1 cellular context compared by ENCODE assay signal in genomic region chr9:33165263-33166151, GRCh38.
A peak's percentile ranks its signal among the peaks of the same experiment; 100 is the strongest.
TF ChIP-seq lines count a peak whose summit lies in the region.

No MANE protein-coding gene starts in this region.

TF ChIP-seq in K562, 482 proteins besides CTCF, POLR2A, EP300 and RAD21 (continued from another document and continues in another):
- TF ChIP-seq, protein P1, sequence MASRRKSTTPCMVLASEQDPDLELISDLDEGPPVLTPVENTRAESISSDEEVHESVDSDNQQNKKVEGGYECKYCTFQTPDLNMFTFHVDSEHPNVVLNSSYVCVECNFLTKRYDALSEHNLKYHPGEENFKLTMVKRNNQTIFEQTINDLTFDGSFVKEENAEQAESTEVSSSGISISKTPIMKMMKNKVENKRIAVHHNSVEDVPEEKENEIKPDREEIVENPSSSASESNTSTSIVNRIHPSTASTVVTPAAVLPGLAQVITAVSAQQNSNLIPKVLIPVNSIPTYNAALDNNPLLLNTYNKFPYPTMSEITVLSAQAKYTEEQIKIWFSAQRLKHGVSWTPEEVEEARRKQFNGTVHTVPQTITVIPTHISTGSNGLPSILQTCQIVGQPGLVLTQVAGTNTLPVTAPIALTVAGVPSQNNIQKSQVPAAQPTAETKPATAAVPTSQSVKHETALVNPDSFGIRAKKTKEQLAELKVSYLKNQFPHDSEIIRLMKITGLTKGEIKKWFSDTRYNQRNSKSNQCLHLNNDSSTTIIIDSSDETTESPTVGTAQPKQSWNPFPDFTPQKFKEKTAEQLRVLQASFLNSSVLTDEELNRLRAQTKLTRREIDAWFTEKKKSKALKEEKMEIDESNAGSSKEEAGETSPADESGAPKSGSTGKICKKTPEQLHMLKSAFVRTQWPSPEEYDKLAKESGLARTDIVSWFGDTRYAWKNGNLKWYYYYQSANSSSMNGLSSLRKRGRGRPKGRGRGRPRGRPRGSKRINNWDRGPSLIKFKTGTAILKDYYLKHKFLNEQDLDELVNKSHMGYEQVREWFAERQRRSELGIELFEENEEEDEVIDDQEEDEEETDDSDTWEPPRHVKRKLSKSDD (conservative IDR thresholded peaks at IDR 0.05; ENCODE audit: low read length) = no peak
- TF ChIP-seq FOXJ3 (CRISPR knock-in tag; IDR thresholded peaks at IDR 0.05) = no peak
- TF ChIP-seq, protein P2, sequence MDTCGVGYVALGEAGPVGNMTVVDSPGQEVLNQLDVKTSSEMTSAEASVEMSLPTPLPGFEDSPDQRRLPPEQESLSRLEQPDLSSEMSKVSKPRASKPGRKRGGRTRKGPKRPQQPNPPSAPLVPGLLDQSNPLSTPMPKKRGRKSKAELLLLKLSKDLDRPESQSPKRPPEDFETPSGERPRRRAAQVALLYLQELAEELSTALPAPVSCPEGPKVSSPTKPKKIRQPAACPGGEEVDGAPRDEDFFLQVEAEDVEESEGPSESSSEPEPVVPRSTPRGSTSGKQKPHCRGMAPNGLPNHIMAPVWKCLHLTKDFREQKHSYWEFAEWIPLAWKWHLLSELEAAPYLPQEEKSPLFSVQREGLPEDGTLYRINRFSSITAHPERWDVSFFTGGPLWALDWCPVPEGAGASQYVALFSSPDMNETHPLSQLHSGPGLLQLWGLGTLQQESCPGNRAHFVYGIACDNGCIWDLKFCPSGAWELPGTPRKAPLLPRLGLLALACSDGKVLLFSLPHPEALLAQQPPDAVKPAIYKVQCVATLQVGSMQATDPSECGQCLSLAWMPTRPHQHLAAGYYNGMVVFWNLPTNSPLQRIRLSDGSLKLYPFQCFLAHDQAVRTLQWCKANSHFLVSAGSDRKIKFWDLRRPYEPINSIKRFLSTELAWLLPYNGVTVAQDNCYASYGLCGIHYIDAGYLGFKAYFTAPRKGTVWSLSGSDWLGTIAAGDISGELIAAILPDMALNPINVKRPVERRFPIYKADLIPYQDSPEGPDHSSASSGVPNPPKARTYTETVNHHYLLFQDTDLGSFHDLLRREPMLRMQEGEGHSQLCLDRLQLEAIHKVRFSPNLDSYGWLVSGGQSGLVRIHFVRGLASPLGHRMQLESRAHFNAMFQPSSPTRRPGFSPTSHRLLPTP (IDR thresholded peaks at IDR 0.05; ENCODE audit: borderline replicate concordance, extremely low read depth, insufficient read length) = no peak
- no peak for TF ChIP-seq ZNF551 (CRISPR knock-in tag; IDR thresholded peaks at IDR 0.05)
- no peak for TF ChIP-seq ZNF3 (CRISPR knock-in tag; IDR thresholded peaks at IDR 0.05)
- no peak for TF ChIP-seq KDM4B (IDR thresholded peaks at IDR 0.05; ENCODE audit: borderline replicate concordance in 2 of 2, low read depth in 1 of 2)
- TF ChIP-seq PHF21A (IDR thresholded peaks at IDR 0.05; ENCODE audit: borderline replicate concordance, low read depth) = no peak
- TF ChIP-seq TCF7 (IDR thresholded peaks at IDR 0.05; ENCODE audit: borderline replicate concordance) = no peak
- TF ChIP-seq FIP1L1 (IDR thresholded peaks at IDR 0.05; ENCODE audit: low read depth, low read length, poor library complexity, severe bottlenecking) = no peak
- TF ChIP-seq CC2D1A (IDR thresholded peaks at IDR 0.05) = no peak
- TF ChIP-seq, protein P3, sequence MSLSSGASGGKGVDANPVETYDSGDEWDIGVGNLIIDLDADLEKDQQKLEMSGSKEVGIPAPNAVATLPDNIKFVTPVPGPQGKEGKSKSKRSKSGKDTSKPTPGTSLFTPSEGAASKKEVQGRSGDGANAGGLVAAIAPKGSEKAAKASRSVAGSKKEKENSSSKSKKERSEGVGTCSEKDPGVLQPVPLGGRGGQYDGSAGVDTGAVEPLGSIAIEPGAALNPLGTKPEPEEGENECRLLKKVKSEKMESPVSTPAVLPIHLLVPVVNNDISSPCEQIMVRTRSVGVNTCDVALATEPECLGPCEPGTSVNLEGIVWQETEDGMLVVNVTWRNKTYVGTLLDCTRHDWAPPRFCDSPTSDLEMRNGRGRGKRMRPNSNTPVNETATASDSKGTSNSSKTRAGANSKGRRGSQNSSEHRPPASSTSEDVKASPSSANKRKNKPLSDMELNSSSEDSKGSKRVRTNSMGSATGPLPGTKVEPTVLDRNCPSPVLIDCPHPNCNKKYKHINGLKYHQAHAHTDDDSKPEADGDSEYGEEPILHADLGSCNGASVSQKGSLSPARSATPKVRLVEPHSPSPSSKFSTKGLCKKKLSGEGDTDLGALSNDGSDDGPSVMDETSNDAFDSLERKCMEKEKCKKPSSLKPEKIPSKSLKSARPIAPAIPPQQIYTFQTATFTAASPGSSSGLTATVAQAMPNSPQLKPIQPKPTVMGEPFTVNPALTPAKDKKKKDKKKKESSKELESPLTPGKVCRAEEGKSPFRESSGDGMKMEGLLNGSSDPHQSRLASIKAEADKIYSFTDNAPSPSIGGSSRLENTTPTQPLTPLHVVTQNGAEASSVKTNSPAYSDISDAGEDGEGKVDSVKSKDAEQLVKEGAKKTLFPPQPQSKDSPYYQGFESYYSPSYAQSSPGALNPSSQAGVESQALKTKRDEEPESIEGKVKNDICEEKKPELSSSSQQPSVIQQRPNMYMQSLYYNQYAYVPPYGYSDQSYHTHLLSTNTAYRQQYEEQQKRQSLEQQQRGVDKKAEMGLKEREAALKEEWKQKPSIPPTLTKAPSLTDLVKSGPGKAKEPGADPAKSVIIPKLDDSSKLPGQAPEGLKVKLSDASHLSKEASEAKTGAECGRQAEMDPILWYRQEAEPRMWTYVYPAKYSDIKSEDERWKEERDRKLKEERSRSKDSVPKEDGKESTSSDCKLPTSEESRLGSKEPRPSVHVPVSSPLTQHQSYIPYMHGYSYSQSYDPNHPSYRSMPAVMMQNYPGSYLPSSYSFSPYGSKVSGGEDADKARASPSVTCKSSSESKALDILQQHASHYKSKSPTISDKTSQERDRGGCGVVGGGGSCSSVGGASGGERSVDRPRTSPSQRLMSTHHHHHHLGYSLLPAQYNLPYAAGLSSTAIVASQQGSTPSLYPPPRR (CRISPR knock-in tag; IDR thresholded peaks at IDR 0.05; ENCODE audit: borderline replicate concordance) = no peak
- no peak for TF ChIP-seq PHF8 (IDR thresholded peaks at IDR 0.05; ENCODE audit: borderline replicate concordance, low read length)
- TF ChIP-seq NR3C1 (CRISPR knock-in tag; IDR thresholded peaks at IDR 0.05) = no peak
- TF ChIP-seq ZNF445 (CRISPR knock-in tag; IDR thresholded peaks at IDR 0.05; ENCODE audit: low read depth) = no peak
- no peak for TF ChIP-seq SMAD2 (IDR thresholded peaks at IDR 0.05; ENCODE audit: low read depth, low read length)
- TF ChIP-seq RBBP5 (IDR thresholded peaks at IDR 0.05; ENCODE audit: borderline replicate concordance, insufficient read depth, low read length, poor library complexity, severe bottlenecking) = no peak
- peak; percentile 13; the same call in 1 of the 2 replicates for TF ChIP-seq MAFF (IDR thresholded peaks at IDR 0.05; ENCODE audit: low read length)
- TF ChIP-seq THAP12 (CRISPR knock-in tag; IDR thresholded peaks at IDR 0.05) = no peak
- TF ChIP-seq HDAC2 (IDR thresholded peaks at IDR 0.05) = 0 out of 2 replicates have a peak, but pooled peaks have one; percentile 49
- TF ChIP-seq CAMTA2 (CRISPR knock-in tag; conservative IDR thresholded peaks at IDR 0.05) = no peak
- TF ChIP-seq ZNF780A (CRISPR knock-in tag; IDR thresholded peaks at IDR 0.05) = no peak
- TF ChIP-seq, protein P4, sequence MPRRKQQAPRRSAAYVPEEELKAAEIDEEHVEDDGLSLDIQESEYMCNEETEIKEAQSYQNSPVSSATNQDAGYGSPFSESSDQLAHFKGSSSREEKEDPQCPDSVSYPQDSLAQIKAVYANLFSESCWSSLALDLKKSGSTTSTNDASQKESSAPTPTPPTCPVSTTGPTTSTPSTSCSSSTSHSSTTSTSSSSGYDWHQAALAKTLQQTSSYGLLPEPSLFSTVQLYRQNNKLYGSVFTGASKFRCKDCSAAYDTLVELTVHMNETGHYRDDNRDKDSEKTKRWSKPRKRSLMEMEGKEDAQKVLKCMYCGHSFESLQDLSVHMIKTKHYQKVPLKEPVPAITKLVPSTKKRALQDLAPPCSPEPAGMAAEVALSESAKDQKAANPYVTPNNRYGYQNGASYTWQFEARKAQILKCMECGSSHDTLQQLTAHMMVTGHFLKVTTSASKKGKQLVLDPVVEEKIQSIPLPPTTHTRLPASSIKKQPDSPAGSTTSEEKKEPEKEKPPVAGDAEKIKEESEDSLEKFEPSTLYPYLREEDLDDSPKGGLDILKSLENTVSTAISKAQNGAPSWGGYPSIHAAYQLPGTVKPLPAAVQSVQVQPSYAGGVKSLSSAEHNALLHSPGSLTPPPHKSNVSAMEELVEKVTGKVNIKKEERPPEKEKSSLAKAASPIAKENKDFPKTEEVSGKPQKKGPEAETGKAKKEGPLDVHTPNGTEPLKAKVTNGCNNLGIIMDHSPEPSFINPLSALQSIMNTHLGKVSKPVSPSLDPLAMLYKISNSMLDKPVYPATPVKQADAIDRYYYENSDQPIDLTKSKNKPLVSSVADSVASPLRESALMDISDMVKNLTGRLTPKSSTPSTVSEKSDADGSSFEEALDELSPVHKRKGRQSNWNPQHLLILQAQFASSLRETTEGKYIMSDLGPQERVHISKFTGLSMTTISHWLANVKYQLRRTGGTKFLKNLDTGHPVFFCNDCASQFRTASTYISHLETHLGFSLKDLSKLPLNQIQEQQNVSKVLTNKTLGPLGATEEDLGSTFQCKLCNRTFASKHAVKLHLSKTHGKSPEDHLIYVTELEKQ (CRISPR knock-in tag; IDR thresholded peaks at IDR 0.05) = no peak
- TF ChIP-seq BRCA1 (IDR thresholded peaks at IDR 0.05) = no peak
- TF ChIP-seq BRCA1 (CRISPR knock-in tag; IDR thresholded peaks at IDR 0.05) = no peak
- TF ChIP-seq, protein P5, sequence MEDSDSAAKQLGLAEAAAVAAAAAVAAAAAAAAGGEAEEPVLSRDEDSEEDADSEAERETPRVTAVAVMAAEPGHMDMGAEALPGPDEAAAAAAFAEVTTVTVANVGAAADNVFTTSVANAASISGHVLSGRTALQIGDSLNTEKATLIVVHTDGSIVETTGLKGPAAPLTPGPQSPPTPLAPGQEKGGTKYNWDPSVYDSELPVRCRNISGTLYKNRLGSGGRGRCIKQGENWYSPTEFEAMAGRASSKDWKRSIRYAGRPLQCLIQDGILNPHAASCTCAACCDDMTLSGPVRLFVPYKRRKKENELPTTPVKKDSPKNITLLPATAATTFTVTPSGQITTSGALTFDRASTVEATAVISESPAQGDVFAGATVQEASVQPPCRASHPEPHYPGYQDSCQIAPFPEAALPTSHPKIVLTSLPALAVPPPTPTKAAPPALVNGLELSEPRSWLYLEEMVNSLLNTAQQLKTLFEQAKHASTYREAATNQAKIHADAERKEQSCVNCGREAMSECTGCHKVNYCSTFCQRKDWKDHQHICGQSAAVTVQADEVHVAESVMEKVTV (CRISPR knock-in tag; IDR thresholded peaks at IDR 0.05) = no peak
- no peak for TF ChIP-seq GABPB2 (CRISPR knock-in tag; conservative IDR thresholded peaks at IDR 0.05)
- TF ChIP-seq, protein P6, sequence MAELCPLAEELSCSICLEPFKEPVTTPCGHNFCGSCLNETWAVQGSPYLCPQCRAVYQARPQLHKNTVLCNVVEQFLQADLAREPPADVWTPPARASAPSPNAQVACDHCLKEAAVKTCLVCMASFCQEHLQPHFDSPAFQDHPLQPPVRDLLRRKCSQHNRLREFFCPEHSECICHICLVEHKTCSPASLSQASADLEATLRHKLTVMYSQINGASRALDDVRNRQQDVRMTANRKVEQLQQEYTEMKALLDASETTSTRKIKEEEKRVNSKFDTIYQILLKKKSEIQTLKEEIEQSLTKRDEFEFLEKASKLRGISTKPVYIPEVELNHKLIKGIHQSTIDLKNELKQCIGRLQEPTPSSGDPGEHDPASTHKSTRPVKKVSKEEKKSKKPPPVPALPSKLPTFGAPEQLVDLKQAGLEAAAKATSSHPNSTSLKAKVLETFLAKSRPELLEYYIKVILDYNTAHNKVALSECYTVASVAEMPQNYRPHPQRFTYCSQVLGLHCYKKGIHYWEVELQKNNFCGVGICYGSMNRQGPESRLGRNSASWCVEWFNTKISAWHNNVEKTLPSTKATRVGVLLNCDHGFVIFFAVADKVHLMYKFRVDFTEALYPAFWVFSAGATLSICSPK (IDR thresholded peaks at IDR 0.05; ENCODE audit: borderline replicate concordance) = no peak
- no peak for TF ChIP-seq ZFP1 (CRISPR knock-in tag; IDR thresholded peaks at IDR 0.05)
- TF ChIP-seq CXXC5 (CRISPR knock-in tag; IDR thresholded peaks at IDR 0.05) = peak; percentile 18; the same call in 1 of the 2 replicates
- peak; percentile 20 for TF ChIP-seq HDAC3 (IDR thresholded peaks at IDR 0.05; ENCODE audit: borderline replicate concordance, partially characterized antibody)
- TF ChIP-seq FOXJ2 (tag; IDR thresholded peaks at IDR 0.05) = no peak
- TF ChIP-seq BACH1 (tag; IDR thresholded peaks at IDR 0.05) = no peak; the same call in 1 of the 2 replicates
- TF ChIP-seq ZNF395 (CRISPR knock-in tag; IDR thresholded peaks at IDR 0.05) = no peak
- TF ChIP-seq GATA2 (CRISPR knock-in tag; IDR thresholded peaks at IDR 0.05) = no peak
- TF ChIP-seq SP2 (IDR thresholded peaks at IDR 0.05; ENCODE audit: extremely low read depth, low read depth, low read length, poor library complexity, severe bottlenecking) = no peak
- TF ChIP-seq ATF2 (CRISPR knock-in tag; IDR thresholded peaks at IDR 0.05) = no peak
